ENCODE assay signal across 13 cellular contexts in genomic region chr5:145680169-145680568, GRCh38.
DNase-seq lines count a peak whose midpoint lies in the region; ATAC-seq and TF ChIP-seq lines count a peak whose summit lies in the region.
"Had no signal": no experiment of that assay in that cellular context is flagged by ENCODE, and none has a peak within 500 bp of the region (broad histone marks: within the 10 kb centered on the region; RNA-seq: fewer than 3 reads in every experiment).

No MANE protein-coding gene starts in this region.

- CTCF ChIA-PET in AG04450 (lab: Charles Lee): interaction anchor here (0.6 to 3.0 kb wide), 10 partner anchors 16 to 1476 kb away, joined by 3 to 15 read pairs (median 4); no protein-coding TSS in a partner anchor

- POLR2A ChIA-PET in AG04450 (lab: Yijun Ruan, JAX): no interaction called here

- H3K9me3 ChIP-seq in AG04450 (ENCODE audit: control insufficient read depth, insufficient read depth, low read length) (no peaks in the 10 kb centered on the region), RWPE2 (ENCODE audit: severe bottlenecking) (no peaks in the 10 kb centered on the region)
- H3K9me3 ChIP-seq: neutrophil, tibial nerve had no signal

- TF ChIP-seq CTCF in AG04450 (IDR thresholded peaks at IDR 0.05; ENCODE audit: low read depth, low read length) (0 out of 2 replicates have a peak, but pooled peaks have one; percentile 11), RWPE2 (IDR thresholded peaks at IDR 0.05; ENCODE audit: poor library complexity, severe bottlenecking) (peak; percentile 43)

- no peaks in the 10 kb centered on the region for H3K4me1 ChIP-seq in RWPE2 (ENCODE audit: insufficient read depth, poor library complexity, severe bottlenecking)
- H3K4me1 ChIP-seq: tibial nerve had no signal

- ATAC-seq in GM18867 (IDR thresholded peaks at IDR 0.05; ENCODE audit: unreplicated experiment) (peak; percentile 35), RWPE2 (ENCODE audit: low read depth) (no peak), HG03520 (IDR thresholded peaks at IDR 0.05; ENCODE audit: unreplicated experiment) (no peak), GM18511 (IDR thresholded peaks at IDR 0.05; ENCODE audit: unreplicated experiment) (no peak)

- DNase-seq in AG04450 (ENCODE audit: low read depth, low spot score): no peak
- no peak for DNase-seq in RWPE2 (ENCODE audit: low spot score)
- peak; percentile 11 for DNase-seq in iPS DF 4.7 (ENCODE audit: extremely low read depth, low spot score)
- DNase-seq in NCI-H524 treated with DMSO at 0.1 percent for 48 hours (lab: John Stamatoyannopoulos, UW): no peak
- no peak for DNase-seq in cerebellar nuclear complex (lab: John Stamatoyannopoulos, UW)
- DNase-seq: activated T-cell treated with anti-CD3 and anti-CD28 coated beads, Interleukin-2, amount 50 U/mL, for 48 hours; IMR-90; NCI-H510A had no signal

- H3K4me3 ChIP-seq in AG04450 (ENCODE audit: low read depth, low read length): no peak overlapping the region
- H3K4me3 ChIP-seq in RWPE2 (ENCODE audit: severe bottlenecking): no peak overlapping the region
- H3K4me3 ChIP-seq: tibial nerve had no signal

- H3K36me3 ChIP-seq in RWPE2 (ENCODE audit: low read depth): no peaks in the 10 kb centered on the region
- H3K36me3 ChIP-seq: neutrophil, tibial nerve had no signal

- H3K27ac ChIP-seq in AG04450 (ENCODE audit: low read depth, low read length) (no peak overlapping the region), RWPE2 (ENCODE audit: poor library complexity, severe bottlenecking) (no peak overlapping the region)
- H3K27ac ChIP-seq: neutrophil had no signal

- H3K27me3 ChIP-seq in AG04450 (ENCODE audit: control insufficient read depth, insufficient read depth, low read length): no peaks in the 10 kb centered on the region
- H3K27me3 ChIP-seq in RWPE2 (ENCODE audit: insufficient read depth, poor library complexity, severe bottlenecking): no peaks in the 10 kb centered on the region
- H3K27me3 ChIP-seq: neutrophil, tibial nerve had no signal
